ENCODE assay signal across 12 cellular contexts in genomic region chr3:188627652-188628051, GRCh38.
DNase-seq lines count a peak whose midpoint lies in the region; ATAC-seq and TF ChIP-seq lines count a peak whose summit lies in the region.
"Had no signal": no experiment of that assay in that cellular context is flagged by ENCODE, and none has a peak within 500 bp of the region (broad histone marks: within the 10 kb centered on the region; RNA-seq: fewer than 3 reads in every experiment).

No MANE protein-coding gene starts in this region.

- H3K9me3 ChIP-seq in ascending aorta = no peaks in the 10 kb centered on the region
- H3K9me3 ChIP-seq: BE2C had no signal

- H3K4me3 ChIP-seq in ascending aorta = no peak overlapping the region

- TF ChIP-seq CTCF in natural killer cell (IDR thresholded peaks at IDR 0.05) (no peak), ascending aorta (IDR thresholded peaks at IDR 0.05) (no peak)

- POLR2A ChIA-PET in T-cell (lab: Charles Lee) = no interaction called here

- H3K36me3 Mint-ChIP-seq in natural killer cell treated with Interleukin-12 subunit alpha and Interleukin-12 subunit beta and Interleukin-15 and Interleukin-18, amount 100 ng/mL, for 72 hours = peaks cover 18% of the 10 kb centered on the region
- no peaks in the 10 kb centered on the region for H3K36me3 Mint-ChIP-seq in natural killer cell
- H3K36me3 Mint-ChIP-seq in T-helper 2 cell treated with Interferon-gamma antibody and Interleukin-4, amounts not matched to agents 5 μg/mL and 100 μg/mL, for 36 hours (ENCODE audit: low read depth) = peaks cover 12% of the 10 kb centered on the region
- peaks cover 38% of the 10 kb centered on the region for H3K36me3 Mint-ChIP-seq in T-cell

- H3K9me3 Mint-ChIP-seq in natural killer cell treated with Interleukin-12 subunit alpha and Interleukin-12 subunit beta and Interleukin-15 and Interleukin-18, amount 100 ng/mL, for 72 hours = peaks cover 4% of the 10 kb centered on the region
- H3K9me3 Mint-ChIP-seq in natural killer cell (no peaks in the 10 kb centered on the region), T-cell (peaks cover 0 to 14% (median 4%) of the 10 kb centered on the region in 3 donors)
- peaks cover 9% of the 10 kb centered on the region for H3K9me3 Mint-ChIP-seq in T-helper 2 cell treated with Interferon-gamma antibody and Interleukin-4, amounts not matched to agents 5 μg/mL and 100 μg/mL, for 36 hours

- ATAC-seq in natural killer cell treated with Interleukin-12 subunit alpha and Interleukin-12 subunit beta and Interleukin-15 and Interleukin-18, amount 100 ng/mL, for 72 hours = peak in 1 of 2 donors; percentile 72
- no peak for ATAC-seq in natural killer cell
- no peak for ATAC-seq in esophagus mucosa
- ATAC-seq in T-cell (replicated peaks in 1 of 4) = no peak

- peak overlapping the region; percentile 32 for H3K4me3 Mint-ChIP-seq in natural killer cell treated with Interleukin-12 subunit alpha and Interleukin-12 subunit beta and Interleukin-15 and Interleukin-18, amount 100 ng/mL, for 72 hours
- H3K4me3 Mint-ChIP-seq in natural killer cell = no peak overlapping the region
- H3K4me3 Mint-ChIP-seq in T-helper 2 cell treated with Interferon-gamma antibody and Interleukin-4, amounts not matched to agents 5 μg/mL and 100 μg/mL, for 36 hours = no peak overlapping the region
- no peak overlapping the region for H3K4me3 Mint-ChIP-seq in T-cell
- H3K4me3 Mint-ChIP-seq: neural crest cell; T-helper 1 cell treated with Interleukin-12 subunit alpha and Interleukin-12 subunit beta and Interleukin-4 antibody, amounts not matched to agents 30 μg/mL and 1 μg/mL, for 36 hours had no signal

- no peaks in the 10 kb centered on the region for H3K36me3 ChIP-seq in ascending aorta
- H3K36me3 ChIP-seq: BE2C had no signal

- H3K27ac ChIP-seq in ascending aorta = peak overlapping the region; percentile 6 to 48

- peaks cover 0 to 38% of the 10 kb centered on the region in 2 donors for H3K4me1 ChIP-seq in ascending aorta
- H3K4me1 ChIP-seq: BE2C had no signal

- no peak for DNase-seq in natural killer cell treated with Interleukin-12 subunit alpha and Interleukin-12 subunit beta and Interleukin-15 and Interleukin-18, amount 100 ng/mL, for 72 hours (ENCODE audit: low spot score)
- DNase-seq in natural killer cell (no peak), ascending aorta (ENCODE audit: low spot score in 2 of 2) (no peak), iris pigment epithelial cell (ENCODE audit: low read depth) (peak; percentile 93), T-cell (no peak)
- DNase-seq in T-helper 2 cell treated with Interferon-gamma antibody and Interleukin-4, amounts not matched to agents 5 μg/mL and 100 μg/mL, for 36 hours (ENCODE audit: low spot score) = no peak
- DNase-seq in stimulated activated CD4-positive, alpha-beta T cell treated with anti-CD3 and anti-CD28 coated beads, Interleukin-4, amount 100 ng/mL, for 24 hours = no peak
- DNase-seq: BE2C, NCI-H1048 had no signal

- CTCF ChIA-PET in T-cell (lab: Charles Lee) = no interaction called here

- no peaks in the 10 kb centered on the region for H3K27me3 Mint-ChIP-seq in natural killer cell treated with Interleukin-12 subunit alpha and Interleukin-12 subunit beta and Interleukin-15 and Interleukin-18, amount 100 ng/mL, for 72 hours
- H3K27me3 Mint-ChIP-seq in natural killer cell (ENCODE audit: low read depth in 2 of 2) (no peaks in the 10 kb centered on the region), T-cell (no peaks in the 10 kb centered on the region)
- no peaks in the 10 kb centered on the region for H3K27me3 Mint-ChIP-seq in T-helper 2 cell treated with Interferon-gamma antibody and Interleukin-4, amounts not matched to agents 5 μg/mL and 100 μg/mL, for 36 hours (ENCODE audit: low read depth)

- H3K27ac Mint-ChIP-seq in natural killer cell treated with Interleukin-12 subunit alpha and Interleukin-12 subunit beta and Interleukin-15 and Interleukin-18, amount 100 ng/mL, for 72 hours = peak overlapping the region; percentile 22 to 30
- H3K27ac Mint-ChIP-seq in natural killer cell (no peak overlapping the region), T-cell (no peak overlapping the region)
- no peak overlapping the region for H3K27ac Mint-ChIP-seq in T-helper 2 cell treated with Interferon-gamma antibody and Interleukin-4, amounts not matched to agents 5 μg/mL and 100 μg/mL, for 36 hours
- H3K27ac Mint-ChIP-seq: T-helper 1 cell treated with Interleukin-12 subunit alpha and Interleukin-12 subunit beta and Interleukin-4 antibody, amounts not matched to agents 30 μg/mL and 1 μg/mL, for 36 hours had no signal

- H3K27me3 ChIP-seq in ascending aorta = no peaks in the 10 kb centered on the region
- H3K27me3 ChIP-seq: BE2C had no signal

- H3K4me1 Mint-ChIP-seq in natural killer cell treated with Interleukin-12 subunit alpha and Interleukin-12 subunit beta and Interleukin-15 and Interleukin-18, amount 100 ng/mL, for 72 hours (ENCODE audit: low read depth in 2 of 2) = peaks cover 25 to 28% of the 10 kb centered on the region in 2 donors
- H3K4me1 Mint-ChIP-seq in natural killer cell (peaks cover 0 to 15% of the 10 kb centered on the region in 2 donors), T-cell (no peaks in the 10 kb centered on the region)
- peaks cover 9% of the 10 kb centered on the region for H3K4me1 Mint-ChIP-seq in T-helper 2 cell treated with Interferon-gamma antibody and Interleukin-4, amounts not matched to agents 5 μg/mL and 100 μg/mL, for 36 hours (ENCODE audit: low read depth)
- H3K4me1 Mint-ChIP-seq: neural crest cell had no signal

- intact Hi-C loops in natural killer cell (cut with micrococcal nuclease) = no loop called here
- intact Hi-C loops in ascending aorta (cut with DNase I) = no loop called here

Comparison
In these comparisons a context has a peak if more than half of its experiments do, and no peak if none do; other contexts are left out.
1. H3K27ac Mint-ChIP-seq: peak in natural killer cell treated with Interleukin-12 subunit alpha and Interleukin-12 subunit beta and Interleukin-15 and Interleukin-18, amount 100 ng/mL, for 72 hours (2 of 2); none in natural killer cell (0 of 2), T-helper 2 cell treated with Interferon-gamma antibody and Interleukin-4, amounts not matched to agents 5 μg/mL and 100 μg/mL, for 36 hours (single experiment) and T-cell (0 of 2).